8 cellular contexts compared by ENCODE assay signal in the genomic region with DNA sequence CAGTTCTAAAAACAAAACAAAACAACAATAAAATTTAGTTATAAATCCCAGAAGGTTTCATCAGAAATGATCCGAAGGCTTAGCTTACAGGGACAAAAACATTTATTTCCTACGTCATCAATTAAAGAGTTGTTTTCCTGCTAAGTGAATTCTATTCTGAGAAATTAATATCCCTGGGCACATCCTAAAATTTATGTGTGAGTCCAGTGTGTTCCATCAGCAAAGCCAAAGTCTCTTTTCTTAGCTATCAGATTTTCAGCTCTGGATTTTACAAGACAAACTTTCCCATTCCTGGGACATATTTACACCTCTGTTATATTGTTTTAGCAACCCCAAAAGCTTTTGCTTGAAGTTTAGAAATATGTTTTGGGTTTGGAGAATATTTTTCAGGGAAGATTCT. TPM values are rescaled to one million over a fixed set of nuclear protein-coding genes. Genes with fewer than 3 reads are reported as not detected.
"Had no signal": no experiment of that assay in that cellular context is flagged by ENCODE, and none has a peak within 500 bp of the region (broad histone marks: within the 10 kb centered on the region; RNA-seq: fewer than 3 reads in every experiment).

No MANE protein-coding gene starts in this region.

- ATAC-seq: GM23338, HepG2 had no signal

- H3K27ac ChIP-seq: HL-60 had no signal

- H3K4me2 ChIP-seq: GM23338 had no signal

- DNase-seq: H9, HCEC 1CT had no signal

- FAIRE-seq: H1, H54, HepG2 had no signal

- H2AFZ ChIP-seq: GM23338 had no signal

- H3K4me3 ChIP-seq: GM23338 had no signal

RNA-seq across cellular contexts. Expression of a gene that starts 4.4 kb away (rescaled TPM):
- total RNA-seq: GM23338, H1, H9, HepG2, HT1080 had no signal
- polyA plus RNA-seq: H1, HepG2 had no signal
